7 cellular contexts compared by ENCODE assay signal in genomic region chr1:100539836-100540536, GRCh38. TPM values are rescaled to one million over a fixed set of nuclear protein-coding genes. Genes with fewer than 3 reads are reported as not detected.
DNase-seq lines count a peak whose midpoint lies in the region; TF ChIP-seq lines count a peak whose summit lies in the region.

No MANE protein-coding gene starts in this region.

- H3K27ac Mint-ChIP-seq in endothelial cell (ENCODE audit: unreplicated experiment), result no peak overlapping the region
- no peak overlapping the region for H3K27ac Mint-ChIP-seq in nephron

- DNase-seq in Peyer's patch (no peak), endothelial cell (ENCODE audit: low spot score) (peak; percentile 22), SJCRH30 (no peak), NCI-H2081 treated with DMSO at 0.1 percent for 48 hours (lab: John Stamatoyannopoulos, UW) (no peak), HK-2 (ENCODE audit: unreplicated experiment) (no peak)

- H3K9me3 Mint-ChIP-seq in endothelial cell (ENCODE audit: unreplicated experiment) (no peaks in the 10 kb centered on the region), nephron (no peaks in the 10 kb centered on the region)

- H3K9me3 ChIP-seq in Peyer's patch, result no peaks in the 10 kb centered on the region
- H3K9me3 ChIP-seq in SJCRH30 (replicated peaks), result no peaks in the 10 kb centered on the region

- no peak for TF ChIP-seq CTCF in GM12875 (IDR thresholded peaks at IDR 0.05; ENCODE audit: borderline replicate concordance, insufficient read depth, low read depth, low read length)
- TF ChIP-seq CTCF in Peyer's patch (IDR thresholded peaks at IDR 0.05), result no peak
- no peak for TF ChIP-seq CTCF in endothelial cell (IDR thresholded peaks at IDR 0.05; ENCODE audit: unreplicated experiment)
- TF ChIP-seq CTCF in nephron (IDR thresholded peaks at IDR 0.05; ENCODE audit: unreplicated experiment in 3 of 3), result no peak

- H3K4me1 Mint-ChIP-seq in endothelial cell (ENCODE audit: unreplicated experiment) (peaks cover 3% of the 10 kb centered on the region), nephron (peaks cover 22% of the 10 kb centered on the region)

- H3K36me3 Mint-ChIP-seq in endothelial cell (ENCODE audit: low read depth, unreplicated experiment) (no peaks in the 10 kb centered on the region), nephron (ENCODE audit: low read depth) (no peaks in the 10 kb centered on the region)

- H3K4me1 ChIP-seq in Peyer's patch (peaks cover 0 to 15% (median 6%) of the 10 kb centered on the region in 4 donors), SJCRH30 (no peaks in the 10 kb centered on the region)

- H3K4me3 ChIP-seq in GM12875 (ENCODE audit: low read depth, low read length) (peak overlapping the region; percentile 29), Peyer's patch (peak overlapping the region; percentile 26 to 61 (median 52)), SJCRH30 (no peak overlapping the region)

- H3K27ac ChIP-seq in Peyer's patch (no peak overlapping the region), SJCRH30 (no peak overlapping the region)

- H3K27me3 ChIP-seq in Peyer's patch (peaks cover 0 to 8% of the 10 kb centered on the region in 2 donors), SJCRH30 (no peaks in the 10 kb centered on the region)

- TF ChIP-seq POLR2A in Peyer's patch (IDR thresholded peaks at IDR 0.05), result no peak

- H3K4me3 Mint-ChIP-seq in endothelial cell (ENCODE audit: unreplicated experiment) (peak overlapping the region; percentile 69), nephron (peak overlapping the region; percentile 74 to 79 (median 76))

- H3K36me3 ChIP-seq in Peyer's patch, result no peaks in the 10 kb centered on the region
- H3K36me3 ChIP-seq in SJCRH30, result no peaks in the 10 kb centered on the region

- H3K27me3 Mint-ChIP-seq in endothelial cell (ENCODE audit: unreplicated experiment) (peaks cover 19% of the 10 kb centered on the region), nephron (ENCODE audit: low read depth) (peaks cover 77% of the 10 kb centered on the region)

RNA-seq across cellular contexts. Expression of gene GPR88, which starts 2.0 kb away (rescaled TPM):
- total RNA-seq in Peyer's patch (under 1 TPM in 1 of 4 donors, not detected in 3; 0.27 TPM), endothelial cell (ENCODE audit: unreplicated experiment) (not detected)
- not detected in 2 replicates for total RNA-seq in SJCRH30 (2014; rRNA removed; shearing (Covaris generic))
